In the genomic region with DNA sequence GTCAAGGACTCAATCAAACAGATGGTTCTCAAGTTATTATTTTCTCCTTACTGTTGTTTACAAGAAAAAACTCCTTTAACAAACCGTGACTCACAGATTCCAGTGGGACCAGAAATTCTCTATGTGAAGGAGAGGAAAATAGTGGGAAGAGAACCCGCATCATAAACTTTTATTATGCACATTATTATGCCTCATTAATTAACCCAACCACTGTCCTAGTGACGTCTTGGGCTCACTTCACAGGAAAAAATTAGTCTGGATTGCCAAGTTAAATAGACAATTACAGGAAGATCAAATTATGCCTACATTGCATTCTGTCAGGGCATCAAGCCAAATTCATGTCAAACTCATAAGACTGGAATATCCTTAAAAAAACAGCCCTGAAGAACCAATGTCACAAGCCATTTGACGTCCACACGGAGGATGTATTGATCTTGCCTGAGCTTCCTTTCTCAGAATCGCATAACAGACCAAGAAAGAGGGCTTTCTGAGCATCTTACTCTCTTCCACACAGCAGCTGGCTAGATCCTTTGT, we compare ENCODE assay signal across 14 cellular contexts.
A peak's percentile ranks its signal among the peaks of the same experiment; 100 is the strongest.
DNase-seq lines count a peak whose midpoint lies in the region; FAIRE-seq and TF ChIP-seq lines count a peak whose summit lies in the region.
"Had no signal": no experiment of that assay in that cellular context is flagged by ENCODE, and none has a peak within 500 bp of the region (broad histone marks: within the 10 kb centered on the region; RNA-seq: fewer than 3 reads in every experiment).

No MANE protein-coding gene starts in this region.

- no peak overlapping the region for H3K4me3 ChIP-seq in SK-N-SH (ENCODE audit: low read depth in 2 of 2, low read length in 1 of 2)
- H3K4me3 ChIP-seq: lower lobe of right lung, smooth muscle cell had no signal

- TF ChIP-seq EP300 in SK-N-SH (IDR thresholded peaks at IDR 0.05; ENCODE audit: borderline replicate concordance in 1 of 2, low read depth in 1 of 2, low read length in 1 of 2), result 0 out of 4 replicates have a peak, but pooled peaks of 1 of the 2 experiments have one; percentile 16

- H3K9me2 ChIP-seq in SK-N-SH, result no peaks in the 10 kb centered on the region

- H3K4me1 Mint-ChIP-seq in glutamatergic neuron (ENCODE audit: low read depth, unreplicated experiment), result peaks cover 2% of the 10 kb centered on the region
- H3K4me1 Mint-ChIP-seq: stimulated activated effector memory CD8-positive, alpha-beta T cell treated with anti-CD3 and anti-CD28 coated beads, Interleukin-12 subunit alpha, Interleukin-12 subunit beta, amount 100 ng/mL, for 72 hours had no signal

- no peak overlapping the region for H3K4me3 Mint-ChIP-seq in glutamatergic neuron (ENCODE audit: unreplicated experiment)
- H3K4me3 Mint-ChIP-seq: stimulated activated effector memory CD8-positive, alpha-beta T cell treated with anti-CD3 and anti-CD28 coated beads, Interleukin-12 subunit alpha, Interleukin-12 subunit beta, amount 100 ng/mL, for 72 hours; T-helper 1 cell treated with Interleukin-12 subunit alpha and Interleukin-12 subunit beta and Interleukin-4 antibody, amounts not matched to agents 30 μg/mL and 1 μg/mL, for 36 hours had no signal

- H3K27ac Mint-ChIP-seq in glutamatergic neuron (ENCODE audit: unreplicated experiment), result no peak overlapping the region
- H3K27ac Mint-ChIP-seq: stimulated activated effector memory CD8-positive, alpha-beta T cell treated with anti-CD3 and anti-CD28 coated beads, Interleukin-12 subunit alpha, Interleukin-12 subunit beta, amount 100 ng/mL, for 72 hours; T-helper 1 cell treated with Interleukin-12 subunit alpha and Interleukin-12 subunit beta and Interleukin-4 antibody, amounts not matched to agents 30 μg/mL and 1 μg/mL, for 36 hours had no signal

- peaks cover 5% of the 10 kb centered on the region for H3K9me3 Mint-ChIP-seq in glutamatergic neuron (ENCODE audit: unreplicated experiment)
- H3K9me3 Mint-ChIP-seq: stimulated activated effector memory CD8-positive, alpha-beta T cell treated with anti-CD3 and anti-CD28 coated beads, Interleukin-12 subunit alpha, Interleukin-12 subunit beta, amount 100 ng/mL, for 72 hours; T-helper 1 cell treated with Interleukin-12 subunit alpha and Interleukin-12 subunit beta and Interleukin-4 antibody, amounts not matched to agents 30 μg/mL and 1 μg/mL, for 36 hours had no signal

- 37% methylated on average over 6 of the region's 6 CpGs for WGBS in SK-N-SH (ENCODE audit: low lambda C conversion rate)

- H3K27ac ChIP-seq in SK-N-SH (ENCODE audit: low read depth in 2 of 2, low read length in 1 of 2), result peak overlapping the region; percentile 13 to 58; a peak in 2 of 4 replicates
- H3K27ac ChIP-seq: lower lobe of right lung had no signal

- FAIRE-seq in HTR-8/SVneo (lab: Jason Lieb, UNC), result peak; percentile 40

- POLR2A ChIA-PET in SK-N-SH (lab: Yijun Ruan, JAX), result no interaction called here

- CTCF ChIA-PET in SK-N-SH (lab: Yijun Ruan, JAX), result interaction anchor here (1.0 to 1.4 kb wide), 3 partner anchors 14 to 191 kb away, joined by 3 to 4 read pairs (median 3); no protein-coding TSS in a partner anchor

- H3K9ac ChIP-seq in SK-N-SH, result no peak overlapping the region

- no peak overlapping the region for H2AFZ ChIP-seq in SK-N-SH (ENCODE audit: low read depth)

- DNase-seq in AG09319 (ENCODE audit: extremely low read depth, low read depth), result peak; percentile 35
- DNase-seq in HTR-8/SVneo (ENCODE audit: insufficient read length, low spot score), result peak; percentile 33
- DNase-seq in SK-N-SH, result peak; percentile 4
- DNase-seq in glomerular visceral epithelial cell (ENCODE audit: extremely low spot score), result peak; percentile 31
- no peak for DNase-seq in glutamatergic neuron
- DNase-seq in NCI-H510A (lab: John Stamatoyannopoulos, UW), result no peak
- DNase-seq in OCI-M1 (lab: John Stamatoyannopoulos, UW), result no peak
- DNase-seq in GM20000 (ENCODE audit: low spot score), result no peak
- DNase-seq: effector CD8-positive, alpha-beta T cell; GOT3; lower lobe of right lung had no signal

- H4K20me1 ChIP-seq in SK-N-SH (ENCODE audit: insufficient read depth), result no peaks in the 10 kb centered on the region

- TF ChIP-seq RAD21 in SK-N-SH (IDR thresholded peaks at IDR 0.05; ENCODE audit: low read length), result no peak

- H3K4me2 ChIP-seq in SK-N-SH, result no peak overlapping the region
- H3K4me2 ChIP-seq: smooth muscle cell had no signal

- no peak for TF ChIP-seq CTCF in AG09319 (IDR thresholded peaks at IDR 0.05; ENCODE audit: low read depth, low read length)
- TF ChIP-seq CTCF in SK-N-SH (IDR thresholded peaks at IDR 0.05), result no peak
- TF ChIP-seq CTCF in glutamatergic neuron (IDR thresholded peaks at IDR 0.05; ENCODE audit: partially characterized antibody, unreplicated experiment), result no peak
- TF ChIP-seq CTCF in GM20000 (IDR thresholded peaks at IDR 0.05; ENCODE audit: extremely low read depth, missing control alignments), result no peak

- no peaks in the 10 kb centered on the region for H3K27me3 ChIP-seq in SK-N-SH (ENCODE audit: insufficient read depth)

- peaks cover 3 to 11% of the 10 kb centered on the region in 2 experiments; a peak in 2 of 4 replicates for H3K4me1 ChIP-seq in SK-N-SH (ENCODE audit: control insufficient read depth in 1 of 2, insufficient read depth in 2 of 2, low read depth in 1 of 2, low read length in 1 of 2)

- H3F3A ChIP-seq in SK-N-SH (replicated peaks; ENCODE audit: insufficient read depth), result no peaks in the 10 kb centered on the region

- H3K79me2 ChIP-seq in SK-N-SH (ENCODE audit: insufficient read depth), result no peaks in the 10 kb centered on the region

- H3K36me3 ChIP-seq in SK-N-SH (replicated peaks in 1 of 2; ENCODE audit: control insufficient read depth in 1 of 2, insufficient read depth in 2 of 2, low read length in 1 of 2), result no peaks in the 10 kb centered on the region
- H3K36me3 ChIP-seq: lower lobe of right lung had no signal

- H3K36me3 Mint-ChIP-seq in glutamatergic neuron (ENCODE audit: unreplicated experiment), result peaks cover 20% of the 10 kb centered on the region
- H3K36me3 Mint-ChIP-seq: stimulated activated effector memory CD8-positive, alpha-beta T cell treated with anti-CD3 and anti-CD28 coated beads, Interleukin-12 subunit alpha, Interleukin-12 subunit beta, amount 100 ng/mL, for 72 hours had no signal

- H3K9me3 ChIP-seq in SK-N-SH, result no peaks in the 10 kb centered on the region
- H3K9me3 ChIP-seq: lower lobe of right lung had no signal

- H3K27me3 Mint-ChIP-seq in glutamatergic neuron (ENCODE audit: unreplicated experiment), result peaks cover 1% of the 10 kb centered on the region

TF ChIP-seq in SK-N-SH, 30 proteins besides CTCF, POLR2A, EP300 and RAD21:
- TF ChIP-seq SIN3A (IDR thresholded peaks at IDR 0.05; ENCODE audit: borderline replicate concordance, low read depth, low read length) (no peak), EZH2phosphoT487 (IDR thresholded peaks at IDR 0.05; ENCODE audit: borderline replicate concordance, low read depth) (no peak), CHD2 (IDR thresholded peaks at IDR 0.05; ENCODE audit: low read length, partially characterized antibody) (no peak), FOXJ3 (CRISPR knock-in tag; IDR thresholded peaks at IDR 0.05) (no peak), NRF1 (IDR thresholded peaks at IDR 0.05; ENCODE audit: low read depth, low read length) (no peak), JUND (IDR thresholded peaks at IDR 0.05) (peak; percentile 30; the same call in 1 of the 2 replicates), MXI1 (IDR thresholded peaks at IDR 0.05; ENCODE audit: low read depth, low read length) (no peak), NFIC (IDR thresholded peaks at IDR 0.05; ENCODE audit: borderline replicate concordance) (peak; percentile 68; the same call in 1 of the 2 replicates), ELF1 (IDR thresholded peaks at IDR 0.05) (no peak), POLR2AphosphoS5 (IDR thresholded peaks at IDR 0.05; ENCODE audit: low read depth, low read length) (no peak), YY1 (IDR thresholded peaks at IDR 0.05; ENCODE audit: low read depth) (no peak), TCF12 (IDR thresholded peaks at IDR 0.05) (no peak)
- TF ChIP-seq, protein P1, sequence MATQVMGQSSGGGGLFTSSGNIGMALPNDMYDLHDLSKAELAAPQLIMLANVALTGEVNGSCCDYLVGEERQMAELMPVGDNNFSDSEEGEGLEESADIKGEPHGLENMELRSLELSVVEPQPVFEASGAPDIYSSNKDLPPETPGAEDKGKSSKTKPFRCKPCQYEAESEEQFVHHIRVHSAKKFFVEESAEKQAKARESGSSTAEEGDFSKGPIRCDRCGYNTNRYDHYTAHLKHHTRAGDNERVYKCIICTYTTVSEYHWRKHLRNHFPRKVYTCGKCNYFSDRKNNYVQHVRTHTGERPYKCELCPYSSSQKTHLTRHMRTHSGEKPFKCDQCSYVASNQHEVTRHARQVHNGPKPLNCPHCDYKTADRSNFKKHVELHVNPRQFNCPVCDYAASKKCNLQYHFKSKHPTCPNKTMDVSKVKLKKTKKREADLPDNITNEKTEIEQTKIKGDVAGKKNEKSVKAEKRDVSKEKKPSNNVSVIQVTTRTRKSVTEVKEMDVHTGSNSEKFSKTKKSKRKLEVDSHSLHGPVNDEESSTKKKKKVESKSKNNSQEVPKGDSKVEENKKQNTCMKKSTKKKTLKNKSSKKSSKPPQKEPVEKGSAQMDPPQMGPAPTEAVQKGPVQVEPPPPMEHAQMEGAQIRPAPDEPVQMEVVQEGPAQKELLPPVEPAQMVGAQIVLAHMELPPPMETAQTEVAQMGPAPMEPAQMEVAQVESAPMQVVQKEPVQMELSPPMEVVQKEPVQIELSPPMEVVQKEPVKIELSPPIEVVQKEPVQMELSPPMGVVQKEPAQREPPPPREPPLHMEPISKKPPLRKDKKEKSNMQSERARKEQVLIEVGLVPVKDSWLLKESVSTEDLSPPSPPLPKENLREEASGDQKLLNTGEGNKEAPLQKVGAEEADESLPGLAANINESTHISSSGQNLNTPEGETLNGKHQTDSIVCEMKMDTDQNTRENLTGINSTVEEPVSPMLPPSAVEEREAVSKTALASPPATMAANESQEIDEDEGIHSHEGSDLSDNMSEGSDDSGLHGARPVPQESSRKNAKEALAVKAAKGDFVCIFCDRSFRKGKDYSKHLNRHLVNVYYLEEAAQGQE (IDR thresholded peaks at IDR 0.05; ENCODE audit: low read depth, low read length), result no peak
- TF ChIP-seq, protein P2, sequence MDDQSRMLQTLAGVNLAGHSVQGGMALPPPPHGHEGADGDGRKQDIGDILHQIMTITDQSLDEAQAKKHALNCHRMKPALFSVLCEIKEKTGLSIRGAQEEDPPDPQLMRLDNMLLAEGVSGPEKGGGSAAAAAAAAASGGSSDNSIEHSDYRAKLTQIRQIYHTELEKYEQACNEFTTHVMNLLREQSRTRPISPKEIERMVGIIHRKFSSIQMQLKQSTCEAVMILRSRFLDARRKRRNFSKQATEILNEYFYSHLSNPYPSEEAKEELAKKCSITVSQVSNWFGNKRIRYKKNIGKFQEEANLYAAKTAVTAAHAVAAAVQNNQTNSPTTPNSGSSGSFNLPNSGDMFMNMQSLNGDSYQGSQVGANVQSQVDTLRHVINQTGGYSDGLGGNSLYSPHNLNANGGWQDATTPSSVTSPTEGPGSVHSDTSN (IDR thresholded peaks at IDR 0.05), result 0 out of 2 replicates have a peak, but pooled peaks have one; percentile 17

Comparison
In these comparisons a context has a peak if more than half of its experiments do, and no peak if none do; other contexts are left out.
1. DNase-seq: peak in AG09319 (single experiment), HTR-8/SVneo (single experiment), SK-N-SH (single experiment) and glomerular visceral epithelial cell (single experiment); none in glutamatergic neuron (single experiment), NCI-H510A (single experiment), OCI-M1 (single experiment) and GM20000 (single experiment).